Comparison of ENCODE assay signal across 10 cellular contexts in the genomic region with DNA sequence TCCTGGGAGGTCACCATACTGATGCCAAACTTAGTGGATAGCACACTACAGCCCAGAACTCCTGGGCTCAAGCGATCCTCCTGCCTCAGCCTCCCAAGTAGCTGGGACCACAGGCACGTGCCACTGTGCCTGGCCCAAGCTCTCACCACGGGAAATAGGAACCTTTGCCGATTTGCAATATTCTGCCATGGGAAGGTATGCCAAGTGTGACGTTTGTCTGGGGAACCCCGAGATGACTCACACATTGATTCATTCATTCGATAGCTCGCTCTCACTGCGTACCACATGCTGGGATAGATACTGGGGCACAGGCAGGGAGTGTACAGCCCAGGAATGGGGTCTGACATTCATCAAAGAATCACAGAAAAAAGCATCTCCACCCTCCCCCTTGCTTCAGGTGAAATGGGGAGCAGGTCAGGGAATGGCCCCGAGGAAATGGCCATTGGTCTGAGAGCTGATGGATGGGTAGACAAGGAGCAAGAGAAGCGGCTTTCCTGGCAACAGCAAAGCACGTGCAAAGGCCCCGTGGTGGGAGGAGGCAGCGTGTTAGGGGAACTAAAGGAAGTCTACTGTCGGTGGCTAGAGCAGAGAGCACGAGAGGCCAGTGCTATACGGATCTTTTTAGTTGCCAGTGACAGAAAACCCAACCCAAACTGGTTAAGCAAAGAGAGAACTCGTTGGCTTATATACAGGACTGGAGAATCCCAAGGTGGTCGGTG. TPM values are rescaled to one million over a fixed set of nuclear protein-coding genes. Genes with fewer than 3 reads are reported as not detected.
A peak's percentile ranks its signal among the peaks of the same experiment; 100 is the strongest.
DNase-seq lines count a peak whose midpoint lies in the region; TF ChIP-seq lines count a peak whose summit lies in the region.
"Had no signal": no experiment of that assay in that cellular context is flagged by ENCODE, and none has a peak within 500 bp of the region (broad histone marks: within the 10 kb centered on the region; RNA-seq: fewer than 3 reads in every experiment).

No MANE protein-coding gene starts in this region.

- H3K9me3 Mint-ChIP-seq in chondrocyte (ENCODE audit: low read depth), result no peaks in the 10 kb centered on the region

- no peaks in the 10 kb centered on the region for H3K36me3 ChIP-seq in ascending aorta
- H3K36me3 ChIP-seq: ovary had no signal

- no peaks in the 10 kb centered on the region for H3K9me3 ChIP-seq in ascending aorta
- H3K9me3 ChIP-seq: ovary had no signal

- no peak overlapping the region for H3K27ac ChIP-seq in ascending aorta
- H3K27ac ChIP-seq: KMS-11, ovary had no signal

- intact Hi-C loops in cardiac septum (cut with DNase I) (no loop called here), ascending aorta (cut with DNase I) (no loop called here)

- H3K4me1 Mint-ChIP-seq in chondrocyte (ENCODE audit: low read depth), result peaks cover 21% of the 10 kb centered on the region

- no peak for TF ChIP-seq CTCF in chondrocyte (IDR thresholded peaks at IDR 0.05)
- TF ChIP-seq CTCF in ascending aorta (IDR thresholded peaks at IDR 0.05), result no peak

- no peak overlapping the region for H3K4me3 Mint-ChIP-seq in chondrocyte (ENCODE audit: unreplicated experiment)

- no peak overlapping the region for H3K4me3 ChIP-seq in ascending aorta
- H3K4me3 ChIP-seq: ovary had no signal

- DNase-seq in EL (peak; percentile 87), NCI-H226 (peak; percentile 74), chondrocyte (ENCODE audit: low spot score) (peak; percentile 50), pulmonary artery endothelial cell (ENCODE audit: low read depth, low spot score) (peak; percentile 26), cardiac septum (ENCODE audit: low spot score) (no peak), ascending aorta (ENCODE audit: low spot score in 2 of 2) (no peak), NCI-H2227 treated with DMSO at 0.1 percent for 48 hours (lab: John Stamatoyannopoulos, UW) (no peak)
- DNase-seq: left cardiac atrium, ovary had no signal

- H3K27ac Mint-ChIP-seq in chondrocyte (ENCODE audit: unreplicated experiment), result no peak overlapping the region

- H3K4me1 ChIP-seq in ascending aorta, result no peaks in the 10 kb centered on the region

- no peaks in the 10 kb centered on the region for H3K27me3 ChIP-seq in ascending aorta
- H3K27me3 ChIP-seq: ovary had no signal

- H3K36me3 Mint-ChIP-seq in chondrocyte (ENCODE audit: low read depth), result no peaks in the 10 kb centered on the region

- no peaks in the 10 kb centered on the region for H3K27me3 Mint-ChIP-seq in chondrocyte (ENCODE audit: low read depth)

RNA-seq across cellular contexts. Expression of gene DNAH17, which starts 44.1 kb away (rescaled TPM):
- total RNA-seq in chondrocyte (0.26 to 0.42 TPM (median 0.34 TPM) in 3 replicates), pulmonary artery endothelial cell (under 0.01 TPM in 1 of 2 replicates, not detected in the other), cardiac septum (0.81 TPM), ascending aorta (not detected)

Comparison
In these comparisons a context has a peak if more than half of its experiments do, and no peak if none do; other contexts are left out.
1. DNase-seq: peak in EL (single experiment), NCI-H226 (single experiment), chondrocyte (single experiment) and pulmonary artery endothelial cell (single experiment); none in cardiac septum (single experiment), ascending aorta (0 of 2) and NCI-H2227 treated with DMSO at 0.1 percent for 48 hours (single experiment).